14 cellular contexts compared by ENCODE assay signal in the genomic region with DNA sequence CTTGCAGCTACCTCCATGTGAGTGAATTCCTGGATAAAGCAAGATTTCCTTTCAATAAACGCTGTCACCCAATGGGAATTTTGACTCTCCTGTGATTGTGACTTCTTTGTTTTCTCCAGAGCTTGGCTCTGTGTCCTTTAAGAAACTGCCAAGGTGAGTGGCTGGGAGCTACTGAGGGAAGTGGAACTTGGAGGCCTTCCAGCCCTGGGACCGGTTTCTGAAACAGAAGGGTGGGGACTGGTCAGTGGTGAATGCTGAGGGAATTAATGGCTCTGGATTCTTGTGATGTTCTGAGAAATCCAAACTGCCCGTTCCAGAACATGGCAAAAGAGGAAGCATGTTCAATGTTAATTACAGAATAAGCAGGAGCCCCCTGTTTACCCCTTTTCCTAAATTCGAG. TPM values are rescaled to one million over a fixed set of nuclear protein-coding genes. Genes with fewer than 3 reads are reported as not detected.
DNase-seq lines count a peak whose midpoint lies in the region; ATAC-seq and TF ChIP-seq lines count a peak whose summit lies in the region.
"Had no signal": no experiment of that assay in that cellular context is flagged by ENCODE, and none has a peak within 500 bp of the region (broad histone marks: within the 10 kb centered on the region; RNA-seq: fewer than 3 reads in every experiment).

No MANE protein-coding gene starts in this region.

- H3K4me2 ChIP-seq in GM23338: no peak overlapping the region

- ATAC-seq in GM23338: no peak
- ATAC-seq in HG02571 (IDR thresholded peaks at IDR 0.05; ENCODE audit: unreplicated experiment): no peak
- ATAC-seq: activated CD8-positive, alpha-beta T cell treated with anti-CD3 and anti-CD28 coated beads for 36 hours had no signal

- intact Hi-C loops in breast epithelium (cut with DNase I; ENCODE audit: low total_unique reads): no loop called here
- intact Hi-C loops in activated naive CD4-positive, alpha-beta T cell treated with anti-CD3 and anti-CD28 coated beads for 36 hours (cut with micrococcal nuclease): no loop called here

- CTCF ChIA-PET in activated naive CD4-positive, alpha-beta T cell treated with anti-CD3 and anti-CD28 coated beads for 36 hours (lab: Charles Lee): interaction anchor here (2.3 to 2.9 kb wide), 2 partner anchors 9 to 10 kb away, joined by 8 to 10 read pairs; no protein-coding TSS in a partner anchor

- H3K9me3 Mint-ChIP-seq in GM23338: no peaks in the 10 kb centered on the region
- no peaks in the 10 kb centered on the region for H3K9me3 Mint-ChIP-seq in activated naive CD4-positive, alpha-beta T cell treated with anti-CD3 and anti-CD28 coated beads for 36 hours
- H3K9me3 Mint-ChIP-seq: activated CD8-positive, alpha-beta T cell treated with anti-CD3 and anti-CD28 coated beads for 36 hours; naive B cell had no signal

- peaks cover 8% of the 10 kb centered on the region for H3K27me3 Mint-ChIP-seq in GM23338 (ENCODE audit: insufficient read depth, low read depth, poor library complexity)
- H3K27me3 Mint-ChIP-seq in activated naive CD4-positive, alpha-beta T cell treated with anti-CD3 and anti-CD28 coated beads for 36 hours (ENCODE audit: low read depth): no peaks in the 10 kb centered on the region
- H3K27me3 Mint-ChIP-seq: activated CD8-positive, alpha-beta T cell treated with anti-CD3 and anti-CD28 coated beads for 36 hours had no signal

- H3K27ac Mint-ChIP-seq in GM23338: no peak overlapping the region
- H3K27ac Mint-ChIP-seq in activated naive CD4-positive, alpha-beta T cell treated with anti-CD3 and anti-CD28 coated beads for 36 hours: no peak overlapping the region
- H3K27ac Mint-ChIP-seq: activated CD8-positive, alpha-beta T cell treated with anti-CD3 and anti-CD28 coated beads for 36 hours; naive B cell had no signal

- H3K4me1 ChIP-seq in GM23338 (ENCODE audit: insufficient read depth): peaks cover 4% of the 10 kb centered on the region; the same call in 1 of the 2 replicates
- H3K4me1 ChIP-seq in breast epithelium: peaks cover 0 to 14% of the 10 kb centered on the region in 2 donors

- 0 out of 2 replicates have a peak overlapping the region, but pooled peaks have one; percentile 33 for H3K27ac ChIP-seq in GM23338 (ENCODE audit: low read depth)
- H3K27ac ChIP-seq in breast epithelium: peak overlapping the region; percentile 78 to 83

- H3K27me3 ChIP-seq in GM23338 (ENCODE audit: insufficient read depth) (no peaks in the 10 kb centered on the region), breast epithelium (no peaks in the 10 kb centered on the region)

- H3K36me3 Mint-ChIP-seq in GM23338 (ENCODE audit: low read depth): peaks cover 47% of the 10 kb centered on the region
- H3K36me3 Mint-ChIP-seq in activated naive CD4-positive, alpha-beta T cell treated with anti-CD3 and anti-CD28 coated beads for 36 hours (ENCODE audit: low read depth): no peaks in the 10 kb centered on the region
- H3K36me3 Mint-ChIP-seq: naive B cell had no signal

- H2AFZ ChIP-seq in GM23338: no peak overlapping the region

- no peaks in the 10 kb centered on the region for H3F3A ChIP-seq in GM23338 (replicated peaks; ENCODE audit: low read depth)

- H3K9me2 ChIP-seq in GM23338 (ENCODE audit: insufficient read depth): 0 out of 2 replicates have a peak, but pooled peaks cover 2% of the 10 kb centered on the region

- H3K36me3 ChIP-seq in GM23338 (ENCODE audit: insufficient read depth): 0 out of 2 replicates have a peak, but pooled peaks cover 3% of the 10 kb centered on the region
- peaks cover 4% of the 10 kb centered on the region for H3K36me3 ChIP-seq in breast epithelium

- DNase-seq in GM23338 (ENCODE audit: low spot score) (no peak), breast epithelium (ENCODE audit: low spot score in 2 of 2) (peak; percentile 80 to 84), hypothalamus (lab: John Stamatoyannopoulos, UW) (peak in 32 of 51 donors; percentile 3 to 69 (median 36)), renal cortical epithelial cell (ENCODE audit: low read depth) (peak; percentile 82), NCI-H128 (lab: John Stamatoyannopoulos, UW; ENCODE audit: unreplicated experiment) (no peak)
- no peak for DNase-seq in activated CD4-positive, alpha-beta T cell treated with anti-CD3 and anti-CD28 coated beads for 4 hours
- DNase-seq in activated naive CD4-positive, alpha-beta T cell treated with anti-CD3 and anti-CD28 coated beads for 36 hours: no peak
- DNase-seq: activated CD8-positive, alpha-beta T cell treated with anti-CD3 and anti-CD28 coated beads for 36 hours; activated naive CD4-positive, alpha-beta T cell treated with anti-CD3 and anti-CD28 coated beads, Interleukin-2, amount 50 U/mL, for 16 hours; naive B cell; NCI-H1417 treated with DMSO at 0.1 percent for 48 hours; NCI-H748 treated with DMSO at 0.1 percent for 48 hours; stimulated activated CD4-positive, alpha-beta T cell treated with anti-CD3 and anti-CD28 coated beads, Interleukin-2, amount 100 ng/mL, for 24 hours had no signal

- no peaks in the 10 kb centered on the region for H3K9me3 ChIP-seq in breast epithelium

- no peak for TF ChIP-seq CTCF in GM23338 (conservative IDR thresholded peaks at IDR 0.05; ENCODE audit: low read depth in 2 of 2)
- TF ChIP-seq CTCF in breast epithelium (IDR thresholded peaks at IDR 0.05): no peak

- H3K4me3 Mint-ChIP-seq in GM23338: no peak overlapping the region
- no peak overlapping the region for H3K4me3 Mint-ChIP-seq in activated naive CD4-positive, alpha-beta T cell treated with anti-CD3 and anti-CD28 coated beads for 36 hours
- H3K4me3 Mint-ChIP-seq: activated CD8-positive, alpha-beta T cell treated with anti-CD3 and anti-CD28 coated beads for 36 hours; naive B cell had no signal

- H4K20me1 ChIP-seq in GM23338 (replicated peaks; ENCODE audit: insufficient read depth): no peaks in the 10 kb centered on the region

- H3K4me1 Mint-ChIP-seq in GM23338: peaks cover 31% of the 10 kb centered on the region
- no peaks in the 10 kb centered on the region for H3K4me1 Mint-ChIP-seq in activated naive CD4-positive, alpha-beta T cell treated with anti-CD3 and anti-CD28 coated beads for 36 hours (ENCODE audit: low read depth)
- H3K4me1 Mint-ChIP-seq: naive B cell had no signal

- no peaks in the 10 kb centered on the region for H3K79me2 ChIP-seq in GM23338 (replicated peaks; ENCODE audit: insufficient read depth)

- H3K4me3 ChIP-seq in GM23338: no peak overlapping the region
- no peak overlapping the region for H3K4me3 ChIP-seq in breast epithelium

- no peak for TF ChIP-seq POLR2A in breast epithelium (IDR thresholded peaks at IDR 0.05)

TF ChIP-seq in GM23338, 12 proteins besides CTCF, POLR2A, EP300 and RAD21 (continues in another document):
- TF ChIP-seq, protein P1, sequence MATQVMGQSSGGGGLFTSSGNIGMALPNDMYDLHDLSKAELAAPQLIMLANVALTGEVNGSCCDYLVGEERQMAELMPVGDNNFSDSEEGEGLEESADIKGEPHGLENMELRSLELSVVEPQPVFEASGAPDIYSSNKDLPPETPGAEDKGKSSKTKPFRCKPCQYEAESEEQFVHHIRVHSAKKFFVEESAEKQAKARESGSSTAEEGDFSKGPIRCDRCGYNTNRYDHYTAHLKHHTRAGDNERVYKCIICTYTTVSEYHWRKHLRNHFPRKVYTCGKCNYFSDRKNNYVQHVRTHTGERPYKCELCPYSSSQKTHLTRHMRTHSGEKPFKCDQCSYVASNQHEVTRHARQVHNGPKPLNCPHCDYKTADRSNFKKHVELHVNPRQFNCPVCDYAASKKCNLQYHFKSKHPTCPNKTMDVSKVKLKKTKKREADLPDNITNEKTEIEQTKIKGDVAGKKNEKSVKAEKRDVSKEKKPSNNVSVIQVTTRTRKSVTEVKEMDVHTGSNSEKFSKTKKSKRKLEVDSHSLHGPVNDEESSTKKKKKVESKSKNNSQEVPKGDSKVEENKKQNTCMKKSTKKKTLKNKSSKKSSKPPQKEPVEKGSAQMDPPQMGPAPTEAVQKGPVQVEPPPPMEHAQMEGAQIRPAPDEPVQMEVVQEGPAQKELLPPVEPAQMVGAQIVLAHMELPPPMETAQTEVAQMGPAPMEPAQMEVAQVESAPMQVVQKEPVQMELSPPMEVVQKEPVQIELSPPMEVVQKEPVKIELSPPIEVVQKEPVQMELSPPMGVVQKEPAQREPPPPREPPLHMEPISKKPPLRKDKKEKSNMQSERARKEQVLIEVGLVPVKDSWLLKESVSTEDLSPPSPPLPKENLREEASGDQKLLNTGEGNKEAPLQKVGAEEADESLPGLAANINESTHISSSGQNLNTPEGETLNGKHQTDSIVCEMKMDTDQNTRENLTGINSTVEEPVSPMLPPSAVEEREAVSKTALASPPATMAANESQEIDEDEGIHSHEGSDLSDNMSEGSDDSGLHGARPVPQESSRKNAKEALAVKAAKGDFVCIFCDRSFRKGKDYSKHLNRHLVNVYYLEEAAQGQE (IDR thresholded peaks at IDR 0.05; ENCODE audit: unreplicated experiment): no peak
- no peak for TF ChIP-seq EZH2phosphoT487 (IDR thresholded peaks at IDR 0.05; ENCODE audit: unreplicated experiment)

RNA-seq across cellular contexts. Expression of a gene that starts 41.1 kb away (rescaled TPM):
- 0.66 and 1.5 TPM in 2 replicates for total RNA-seq in GM23338 (2014; rRNA removed; shearing (Covaris generic))
- 1.0 and 1.1 TPM in 2 replicates for polyA plus RNA-seq in GM23338 (2016; fragmentation: Nextera tagmentation; extraction: Ambion mirVana)
- total RNA-seq in breast epithelium: 10 to 100 TPM; 12.1 to 23.0 (median 16.7) TPM
- 0.20 and 1.7 TPM in 2 replicates for total RNA-seq in renal cortical epithelial cell
- total RNA-seq in activated naive CD4-positive, alpha-beta T cell treated with anti-CD3 and anti-CD28 coated beads for 36 hours: under 1 TPM; 0.38 to 0.40 TPM
- total RNA-seq: activated CD8-positive, alpha-beta T cell treated with anti-CD3 and anti-CD28 coated beads for 36 hours had no signal

Comparison
In these comparisons a context has a peak if more than half of its experiments do, and no peak if none do; other contexts are left out.
1. DNase-seq: peak in breast epithelium (2 of 2), hypothalamus (32 of 51) and renal cortical epithelial cell (single experiment); none in GM23338 (single experiment), NCI-H128 (single experiment), activated CD4-positive, alpha-beta T cell treated with anti-CD3 and anti-CD28 coated beads for 4 hours (0 of 2) and activated naive CD4-positive, alpha-beta T cell treated with anti-CD3 and anti-CD28 coated beads for 36 hours (single experiment).